ENCODE assay signal across 1 cellular context in the genomic region with DNA sequence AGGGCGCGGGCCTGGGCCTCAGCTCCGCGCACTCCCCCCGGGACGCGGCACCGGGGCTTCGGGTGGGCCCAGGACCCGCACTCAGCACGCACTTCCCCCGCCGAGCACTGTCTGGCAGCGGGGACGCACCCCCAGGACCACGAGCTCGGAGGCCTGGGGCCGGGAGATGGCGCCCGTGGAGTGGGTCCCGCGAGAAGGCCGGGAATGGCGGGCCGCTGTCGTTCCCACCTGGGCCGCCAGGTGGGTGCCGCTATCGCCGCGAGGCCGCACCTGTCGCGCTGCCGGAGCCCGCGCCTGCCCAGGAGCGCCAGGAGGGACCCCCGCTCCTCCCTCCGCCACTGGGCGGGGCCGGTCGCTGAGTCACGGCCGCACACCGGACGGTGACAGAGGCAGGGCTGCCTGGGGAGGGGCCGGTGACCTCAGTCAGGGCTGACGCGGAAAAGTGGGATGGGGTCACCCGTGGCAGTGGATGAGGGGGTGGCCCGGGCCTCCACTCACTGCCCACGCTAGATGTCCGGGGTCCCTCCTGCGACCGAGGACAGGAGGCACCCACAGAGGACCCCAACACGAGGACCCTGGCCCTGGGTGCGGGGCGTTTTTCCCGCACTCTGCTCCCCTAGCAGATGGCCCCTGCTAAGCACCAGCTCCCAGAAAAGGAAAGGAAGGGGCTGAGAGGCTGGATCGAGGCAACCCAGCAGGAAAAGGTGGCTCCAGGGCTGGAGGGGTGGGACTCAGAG.
TF ChIP-seq lines count a peak whose summit lies in the region.

No MANE protein-coding gene starts in this region.

TF ChIP-seq in K562, 482 proteins besides CTCF, POLR2A, EP300 and RAD21 (continued from another document and continues in another):
- TF ChIP-seq, protein P1, sequence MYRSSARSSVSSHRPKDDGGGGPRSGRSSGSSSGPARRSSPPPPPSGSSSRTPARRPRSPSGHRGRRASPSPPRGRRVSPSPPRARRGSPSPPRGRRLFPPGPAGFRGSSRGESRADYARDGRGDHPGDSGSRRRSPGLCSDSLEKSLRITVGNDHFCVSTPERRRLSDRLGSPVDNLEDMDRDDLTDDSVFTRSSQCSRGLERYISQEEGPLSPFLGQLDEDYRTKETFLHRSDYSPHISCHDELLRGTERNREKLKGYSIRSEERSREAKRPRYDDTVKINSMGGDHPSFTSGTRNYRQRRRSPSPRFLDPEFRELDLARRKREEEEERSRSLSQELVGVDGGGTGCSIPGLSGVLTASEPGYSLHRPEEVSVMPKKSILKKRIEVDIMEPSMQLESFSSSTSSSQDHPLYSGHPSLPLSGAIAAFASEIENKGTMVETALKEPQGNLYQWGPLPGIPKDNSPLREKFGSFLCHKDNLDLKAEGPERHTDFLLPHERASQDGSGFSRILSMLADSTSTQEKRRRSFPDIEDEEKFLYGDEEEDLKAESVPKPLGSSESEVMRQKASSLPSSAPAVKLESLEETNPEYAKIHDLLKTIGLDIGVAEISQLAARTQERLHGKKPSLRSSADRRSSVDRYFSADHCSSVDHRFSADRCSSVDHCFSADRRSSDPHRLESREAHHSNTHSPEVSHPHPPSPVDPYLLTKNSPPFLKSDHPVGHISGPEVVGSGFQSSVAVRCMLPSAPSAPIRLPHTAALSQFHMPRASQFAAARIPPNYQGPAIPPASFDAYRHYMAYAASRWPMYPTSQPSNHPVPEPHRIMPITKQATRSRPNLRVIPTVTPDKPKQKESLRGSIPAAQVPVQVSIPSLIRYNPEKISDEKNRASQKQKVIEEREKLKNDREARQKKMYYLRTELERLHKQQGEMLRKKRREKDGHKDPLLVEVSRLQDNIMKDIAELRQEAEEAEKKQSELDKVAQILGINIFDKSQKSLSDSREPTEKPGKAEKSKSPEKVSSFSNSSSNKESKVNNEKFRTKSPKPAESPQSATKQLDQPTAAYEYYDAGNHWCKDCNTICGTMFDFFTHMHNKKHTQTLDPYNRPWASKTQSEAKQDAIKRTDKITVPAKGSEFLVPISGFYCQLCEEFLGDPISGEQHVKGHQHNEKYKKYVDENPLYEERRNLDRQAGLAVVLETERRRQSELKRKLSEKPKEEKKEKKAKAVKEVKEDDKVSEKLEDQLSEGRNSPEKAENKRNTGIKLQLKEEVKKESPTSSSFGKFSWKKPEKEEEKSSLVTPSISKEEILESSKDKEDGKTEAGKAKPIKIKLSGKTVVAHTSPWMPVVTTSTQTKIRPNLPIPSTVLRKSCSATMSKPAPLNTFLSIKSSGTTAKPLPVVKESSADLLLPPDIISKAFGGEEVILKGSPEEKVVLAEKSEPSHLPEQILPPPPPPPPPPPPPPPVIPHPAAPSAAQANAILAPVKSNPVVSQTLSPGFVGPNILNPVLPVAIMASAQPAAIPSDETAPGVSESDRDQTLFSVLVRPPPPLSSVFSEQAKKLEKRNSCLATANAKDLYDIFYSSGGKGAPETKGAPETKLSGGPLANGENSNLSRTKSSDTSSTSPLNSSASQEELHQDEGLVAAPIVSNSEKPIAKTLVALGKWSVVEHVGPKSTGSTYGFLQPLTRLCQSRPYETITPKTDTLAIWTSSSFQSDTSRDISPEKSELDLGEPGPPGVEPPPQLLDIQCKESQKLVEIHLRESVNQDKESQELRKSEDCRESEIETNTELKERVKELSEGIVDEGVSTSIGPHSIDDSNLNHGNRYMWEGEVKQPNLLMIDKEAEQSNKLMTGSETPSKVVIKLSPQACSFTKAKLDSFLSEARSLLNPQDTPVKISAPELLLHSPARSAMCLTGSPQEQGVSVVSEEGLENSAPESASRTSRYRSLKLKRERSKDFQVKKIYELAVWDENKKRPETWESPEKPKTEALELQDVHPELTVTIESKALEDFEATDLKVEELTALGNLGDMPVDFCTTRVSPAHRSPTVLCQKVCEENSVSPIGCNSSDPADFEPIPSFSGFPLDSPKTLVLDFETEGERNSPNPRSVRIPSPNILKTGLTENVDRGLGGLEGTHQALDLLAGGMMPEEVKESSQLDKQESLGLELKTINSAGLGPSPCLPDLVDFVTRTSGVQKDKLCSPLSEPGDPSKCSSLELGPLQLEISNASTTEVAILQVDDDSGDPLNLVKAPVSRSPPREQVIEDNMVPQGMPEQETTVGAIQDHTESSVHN (IDR thresholded peaks at IDR 0.05; ENCODE audit: borderline replicate concordance in 1 of 2, low read depth in 1 of 2), result no peak
- TF ChIP-seq PHB (CRISPR knock-in tag; IDR thresholded peaks at IDR 0.05), result no peak
- TF ChIP-seq, protein P2, sequence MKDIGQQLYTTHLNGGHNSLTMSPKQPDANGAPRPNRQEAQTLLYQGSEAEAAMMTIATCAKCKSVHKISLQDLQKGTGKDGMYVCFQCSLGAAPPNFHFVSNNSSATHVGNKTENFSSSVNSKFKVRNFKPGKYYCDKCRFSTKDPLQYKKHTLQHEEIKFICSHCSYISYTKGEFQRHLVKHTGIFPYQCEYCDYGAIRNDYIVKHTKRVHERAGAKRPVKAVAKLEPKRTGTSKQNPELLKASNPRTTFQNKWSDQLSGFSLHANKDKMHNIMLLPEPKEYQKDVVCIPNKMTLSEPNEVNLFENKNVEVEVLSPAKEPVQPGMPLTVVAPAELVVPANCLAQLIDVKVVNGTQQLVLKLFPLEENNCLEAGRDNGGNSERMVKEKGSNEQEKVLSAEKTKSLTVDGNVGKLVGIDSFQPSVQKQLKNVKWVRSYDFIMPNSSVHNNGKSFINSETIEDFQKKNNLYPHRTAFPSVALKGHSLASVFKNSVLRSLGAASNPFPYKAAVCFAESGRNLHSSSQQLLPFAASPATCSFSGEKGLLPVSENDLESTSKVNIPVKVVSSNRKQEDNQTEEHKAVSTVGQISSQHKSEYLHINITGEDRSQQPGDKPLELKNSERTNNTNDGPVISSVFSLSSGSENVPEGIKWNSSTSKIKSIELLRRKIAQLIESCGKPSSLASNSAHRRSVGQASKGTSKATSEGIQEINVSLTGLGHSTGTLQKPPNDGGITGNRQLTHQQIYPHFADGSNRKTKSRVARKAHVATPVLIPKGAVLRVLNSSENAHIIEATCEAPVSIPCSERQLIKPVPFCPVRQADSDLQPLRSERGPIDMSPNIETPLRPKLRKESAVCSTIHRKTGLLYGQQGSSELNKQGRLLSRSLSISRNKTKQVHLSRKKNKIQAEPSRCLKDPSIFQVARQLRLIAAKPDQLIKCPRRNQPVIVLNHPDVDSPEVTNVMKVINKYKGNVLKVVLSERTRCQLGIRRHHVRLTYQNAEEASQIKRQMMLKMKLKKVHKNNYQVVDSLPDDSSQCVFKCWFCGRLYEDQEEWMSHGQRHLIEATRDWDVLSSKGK (CRISPR knock-in tag; IDR thresholded peaks at IDR 0.05), result no peak
- TF ChIP-seq TBL1XR1 (IDR thresholded peaks at IDR 0.05; ENCODE audit: low read length in 2 of 2), result no peak
- TF ChIP-seq, protein P3, sequence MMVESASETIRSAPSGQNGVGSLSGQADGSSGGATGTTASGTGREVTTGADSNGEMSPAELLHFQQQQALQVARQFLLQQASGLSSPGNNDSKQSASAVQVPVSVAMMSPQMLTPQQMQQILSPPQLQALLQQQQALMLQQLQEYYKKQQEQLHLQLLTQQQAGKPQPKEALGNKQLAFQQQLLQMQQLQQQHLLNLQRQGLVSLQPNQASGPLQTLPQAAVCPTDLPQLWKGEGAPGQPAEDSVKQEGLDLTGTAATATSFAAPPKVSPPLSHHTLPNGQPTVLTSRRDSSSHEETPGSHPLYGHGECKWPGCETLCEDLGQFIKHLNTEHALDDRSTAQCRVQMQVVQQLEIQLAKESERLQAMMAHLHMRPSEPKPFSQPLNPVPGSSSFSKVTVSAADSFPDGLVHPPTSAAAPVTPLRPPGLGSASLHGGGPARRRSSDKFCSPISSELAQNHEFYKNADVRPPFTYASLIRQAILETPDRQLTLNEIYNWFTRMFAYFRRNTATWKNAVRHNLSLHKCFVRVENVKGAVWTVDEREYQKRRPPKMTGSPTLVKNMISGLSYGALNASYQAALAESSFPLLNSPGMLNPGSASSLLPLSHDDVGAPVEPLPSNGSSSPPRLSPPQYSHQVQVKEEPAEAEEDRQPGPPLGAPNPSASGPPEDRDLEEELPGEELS (CRISPR knock-in tag; IDR thresholded peaks at IDR 0.05; ENCODE audit: borderline replicate concordance), result peak; percentile 58; the same call in 1 of the 2 replicates
- TF ChIP-seq KDM5B (IDR thresholded peaks at IDR 0.05; ENCODE audit: insufficient replicate concordance, low read depth, low read length), result no peak
- TF ChIP-seq KAT8 (IDR thresholded peaks at IDR 0.05; ENCODE audit: low read depth), result no peak
- no peak for TF ChIP-seq MAFF (IDR thresholded peaks at IDR 0.05; ENCODE audit: low read length)
- TF ChIP-seq, protein P4, sequence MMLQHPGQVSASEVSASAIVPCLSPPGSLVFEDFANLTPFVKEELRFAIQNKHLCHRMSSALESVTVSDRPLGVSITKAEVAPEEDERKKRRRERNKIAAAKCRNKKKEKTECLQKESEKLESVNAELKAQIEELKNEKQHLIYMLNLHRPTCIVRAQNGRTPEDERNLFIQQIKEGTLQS (IDR thresholded peaks at IDR 0.05), result peak; percentile 90
- TF ChIP-seq, protein P4 (CRISPR knock-in tag; conservative IDR thresholded peaks at IDR 0.05), result no peak
- TF ChIP-seq, protein P5, sequence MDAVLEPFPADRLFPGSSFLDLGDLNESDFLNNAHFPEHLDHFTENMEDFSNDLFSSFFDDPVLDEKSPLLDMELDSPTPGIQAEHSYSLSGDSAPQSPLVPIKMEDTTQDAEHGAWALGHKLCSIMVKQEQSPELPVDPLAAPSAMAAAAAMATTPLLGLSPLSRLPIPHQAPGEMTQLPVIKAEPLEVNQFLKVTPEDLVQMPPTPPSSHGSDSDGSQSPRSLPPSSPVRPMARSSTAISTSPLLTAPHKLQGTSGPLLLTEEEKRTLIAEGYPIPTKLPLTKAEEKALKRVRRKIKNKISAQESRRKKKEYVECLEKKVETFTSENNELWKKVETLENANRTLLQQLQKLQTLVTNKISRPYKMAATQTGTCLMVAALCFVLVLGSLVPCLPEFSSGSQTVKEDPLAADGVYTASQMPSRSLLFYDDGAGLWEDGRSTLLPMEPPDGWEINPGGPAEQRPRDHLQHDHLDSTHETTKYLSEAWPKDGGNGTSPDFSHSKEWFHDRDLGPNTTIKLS (IDR thresholded peaks at IDR 0.05; ENCODE audit: borderline replicate concordance, low read depth), result no peak
- no peak for TF ChIP-seq ZNF589 (CRISPR knock-in tag; IDR thresholded peaks at IDR 0.05; ENCODE audit: low read depth)
- TF ChIP-seq HDGF (IDR thresholded peaks at IDR 0.05), result no peak
- TF ChIP-seq, protein P6, sequence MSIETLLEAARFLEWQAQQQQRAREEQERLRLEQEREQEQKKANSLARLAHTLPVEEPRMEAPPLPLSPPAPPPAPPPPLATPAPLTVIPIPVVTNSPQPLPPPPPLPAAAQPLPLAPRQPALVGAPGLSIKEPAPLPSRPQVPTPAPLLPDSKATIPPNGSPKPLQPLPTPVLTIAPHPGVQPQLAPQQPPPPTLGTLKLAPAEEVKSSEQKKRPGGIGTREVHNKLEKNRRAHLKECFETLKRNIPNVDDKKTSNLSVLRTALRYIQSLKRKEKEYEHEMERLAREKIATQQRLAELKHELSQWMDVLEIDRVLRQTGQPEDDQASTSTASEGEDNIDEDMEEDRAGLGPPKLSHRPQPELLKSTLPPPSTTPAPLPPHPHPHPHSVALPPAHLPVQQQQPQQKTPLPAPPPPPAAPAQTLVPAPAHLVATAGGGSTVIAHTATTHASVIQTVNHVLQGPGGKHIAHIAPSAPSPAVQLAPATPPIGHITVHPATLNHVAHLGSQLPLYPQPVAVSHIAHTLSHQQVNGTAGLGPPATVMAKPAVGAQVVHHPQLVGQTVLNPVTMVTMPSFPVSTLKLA (conservative IDR thresholded peaks at IDR 0.05), result peak in 1 of 2 experiments; percentile 54; a peak in 1 of 4 replicates
- TF ChIP-seq MAZ (CRISPR knock-in tag; conservative IDR thresholded peaks at IDR 0.05 in 1 of 2, IDR thresholded peaks at IDR 0.05 in 1 of 2), result peak; percentile 83 to 86
- no peak for TF ChIP-seq ZZZ3 (IDR thresholded peaks at IDR 0.05)
- TF ChIP-seq MBD2 (IDR thresholded peaks at IDR 0.05; ENCODE audit: borderline replicate concordance, low read depth), result no peak
- TF ChIP-seq TEAD2 (tag; IDR thresholded peaks at IDR 0.05), result no peak
- TF ChIP-seq SLC30A9 (CRISPR knock-in tag; IDR thresholded peaks at IDR 0.05), result no peak
- TF ChIP-seq, protein P7, sequence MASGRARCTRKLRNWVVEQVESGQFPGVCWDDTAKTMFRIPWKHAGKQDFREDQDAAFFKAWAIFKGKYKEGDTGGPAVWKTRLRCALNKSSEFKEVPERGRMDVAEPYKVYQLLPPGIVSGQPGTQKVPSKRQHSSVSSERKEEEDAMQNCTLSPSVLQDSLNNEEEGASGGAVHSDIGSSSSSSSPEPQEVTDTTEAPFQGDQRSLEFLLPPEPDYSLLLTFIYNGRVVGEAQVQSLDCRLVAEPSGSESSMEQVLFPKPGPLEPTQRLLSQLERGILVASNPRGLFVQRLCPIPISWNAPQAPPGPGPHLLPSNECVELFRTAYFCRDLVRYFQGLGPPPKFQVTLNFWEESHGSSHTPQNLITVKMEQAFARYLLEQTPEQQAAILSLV (tag; IDR thresholded peaks at IDR 0.05), result no peak
- TF ChIP-seq ZNF24 (IDR thresholded peaks at IDR 0.05), result no peak
- peak; percentile 1; the same call in 1 of the 2 replicates for TF ChIP-seq SIN3B (IDR thresholded peaks at IDR 0.05; ENCODE audit: low read depth)
- TF ChIP-seq SIN3A (IDR thresholded peaks at IDR 0.05; ENCODE audit: borderline replicate concordance in 2 of 2, control insufficient read depth in 1 of 2, low read depth in 2 of 2, low read length in 2 of 2), result no peak
- TF ChIP-seq HDAC6 (IDR thresholded peaks at IDR 0.05; ENCODE audit: low read depth, low read length), result no peak
- TF ChIP-seq JUN (IDR thresholded peaks at IDR 0.05; ENCODE audit: borderline replicate concordance, low read depth, low read length), result peak; percentile 73
- TF ChIP-seq JUN (CRISPR knock-in tag; IDR thresholded peaks at IDR 0.05; ENCODE audit: borderline replicate concordance), result peak; percentile 48; the same call in 1 of the 2 replicates
- TF ChIP-seq, protein P8, sequence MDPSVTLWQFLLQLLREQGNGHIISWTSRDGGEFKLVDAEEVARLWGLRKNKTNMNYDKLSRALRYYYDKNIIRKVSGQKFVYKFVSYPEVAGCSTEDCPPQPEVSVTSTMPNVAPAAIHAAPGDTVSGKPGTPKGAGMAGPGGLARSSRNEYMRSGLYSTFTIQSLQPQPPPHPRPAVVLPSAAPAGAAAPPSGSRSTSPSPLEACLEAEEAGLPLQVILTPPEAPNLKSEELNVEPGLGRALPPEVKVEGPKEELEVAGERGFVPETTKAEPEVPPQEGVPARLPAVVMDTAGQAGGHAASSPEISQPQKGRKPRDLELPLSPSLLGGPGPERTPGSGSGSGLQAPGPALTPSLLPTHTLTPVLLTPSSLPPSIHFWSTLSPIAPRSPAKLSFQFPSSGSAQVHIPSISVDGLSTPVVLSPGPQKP (CRISPR knock-in tag; IDR thresholded peaks at IDR 0.05), result no peak
- no peak for TF ChIP-seq SMAD3 (CRISPR knock-in tag; conservative IDR thresholded peaks at IDR 0.05)
- TF ChIP-seq SRSF3 (IDR thresholded peaks at IDR 0.05; ENCODE audit: insufficient read depth, low read length), result no peak
- TF ChIP-seq NR2F6 (CRISPR knock-in tag; IDR thresholded peaks at IDR 0.05), result no peak
- TF ChIP-seq, protein P9, sequence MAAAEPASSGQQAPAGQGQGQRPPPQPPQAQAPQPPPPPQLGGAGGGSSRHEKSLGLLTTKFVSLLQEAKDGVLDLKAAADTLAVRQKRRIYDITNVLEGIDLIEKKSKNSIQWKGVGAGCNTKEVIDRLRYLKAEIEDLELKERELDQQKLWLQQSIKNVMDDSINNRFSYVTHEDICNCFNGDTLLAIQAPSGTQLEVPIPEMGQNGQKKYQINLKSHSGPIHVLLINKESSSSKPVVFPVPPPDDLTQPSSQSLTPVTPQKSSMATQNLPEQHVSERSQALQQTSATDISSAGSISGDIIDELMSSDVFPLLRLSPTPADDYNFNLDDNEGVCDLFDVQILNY (CRISPR knock-in tag; IDR thresholded peaks at IDR 0.05), result no peak
- no peak for TF ChIP-seq YBX1 (IDR thresholded peaks at IDR 0.05)
